In the genomic region with DNA sequence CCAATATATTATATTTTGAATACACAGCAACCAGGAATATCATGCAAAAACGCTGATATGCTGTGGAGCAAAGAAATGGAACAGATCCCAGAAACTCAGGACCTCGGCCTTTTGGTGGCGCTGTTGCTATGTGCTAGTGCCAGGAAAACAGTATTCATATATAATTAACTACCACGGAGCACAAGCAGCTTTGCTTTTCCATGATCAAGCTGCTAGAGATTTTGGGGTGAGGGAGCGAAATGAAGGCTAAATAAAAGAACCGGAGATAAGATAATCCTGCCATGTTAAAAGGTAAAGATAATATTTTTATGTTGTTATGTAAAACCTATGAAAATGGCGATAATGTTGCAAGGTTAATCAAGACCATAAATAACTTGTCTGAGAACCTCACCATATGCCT, we compare ENCODE assay signal across 8 cellular contexts.
DNase-seq lines count a peak whose midpoint lies in the region; ATAC-seq, FAIRE-seq and TF ChIP-seq lines count a peak whose summit lies in the region.

No MANE protein-coding gene starts in this region.

- no peaks in the 10 kb centered on the region for H3K9me3 Mint-ChIP-seq in mesothelial cell of epicardium

- no peak overlapping the region for H3K27ac Mint-ChIP-seq in mesothelial cell of epicardium

- TF ChIP-seq CTCF in mesothelial cell of epicardium (IDR thresholded peaks at IDR 0.05; ENCODE audit: unreplicated experiment), result peak; percentile 50

- DNase-seq in DMS53 treated with DMSO at 0.1 percent for 48 hours (lab: John Stamatoyannopoulos, UW; ENCODE audit: unreplicated experiment), result peak; percentile 3
- DNase-seq in HPDE6-E6E7 (ENCODE audit: extremely low spot score), result peak; percentile 8
- DNase-seq in RCC 7860 (ENCODE audit: low spot score), result peak; percentile 21
- DNase-seq in ecto neural progenitor cell (ENCODE audit: low spot score), result peak; percentile 66
- DNase-seq in mesothelial cell of epicardium (ENCODE audit: low spot score in 2 of 2, unreplicated experiment in 2 of 2), result peak; percentile 36 to 65
- DNase-seq in activated gamma-delta T cell (lab: John Stamatoyannopoulos, UW), result no peak
- DNase-seq in effector CD8-positive, alpha-beta T cell (lab: John Stamatoyannopoulos, UW), result no peak

- no peak for ATAC-seq in HG03432 (IDR thresholded peaks at IDR 0.05; ENCODE audit: unreplicated experiment)

- no peaks in the 10 kb centered on the region for H3K36me3 Mint-ChIP-seq in mesothelial cell of epicardium

- peaks cover 5% of the 10 kb centered on the region for H3K4me1 Mint-ChIP-seq in mesothelial cell of epicardium

- H3K27me3 Mint-ChIP-seq in mesothelial cell of epicardium (ENCODE audit: low read depth), result no peaks in the 10 kb centered on the region

- H3K4me3 Mint-ChIP-seq in mesothelial cell of epicardium, result no peak overlapping the region

- FAIRE-seq in RCC 7860 (lab: Jason Lieb, UNC), result peak; percentile 51

Comparison
In these comparisons a context has a peak if more than half of its experiments do, and no peak if none do; other contexts are left out.
1. DNase-seq: peak in DMS53 treated with DMSO at 0.1 percent for 48 hours (single experiment), HPDE6-E6E7 (single experiment), RCC 7860 (single experiment), ecto neural progenitor cell (single experiment) and mesothelial cell of epicardium (2 of 2); none in activated gamma-delta T cell (single experiment) and effector CD8-positive, alpha-beta T cell (single experiment).